Comparison of ENCODE assay signal across 11 cellular contexts in genomic region chr17:51200846-51201245, GRCh38.
"Had no signal": no experiment of that assay in that cellular context is flagged by ENCODE, and none has a peak within 500 bp of the region (broad histone marks: within the 10 kb centered on the region; RNA-seq: fewer than 3 reads in every experiment).

No MANE protein-coding gene starts in this region.

- H3K9me3 Mint-ChIP-seq: naive thymus-derived CD8-positive, alpha-beta T cell had no signal

- ATAC-seq: foreskin keratinocyte; lower lobe of right lung; naive thymus-derived CD8-positive, alpha-beta T cell; sciatic nerve had no signal

- DNase-seq: activated naive CD4-positive, alpha-beta T cell treated with anti-CD3 and anti-CD28 coated beads, Interleukin-2, amount 50 U/mL, for 16 hours; foreskin keratinocyte; glutamatergic neuron; hippocampal formation; islet precursor cell; lower lobe of right lung; naive thymus-derived CD8-positive, alpha-beta T cell; stimulated activated CD4-positive, alpha-beta T cell treated with anti-CD3 and anti-CD28 coated beads, Interleukin-4, amount 100 ng/mL, for 1 hour; tibial artery had no signal

- H3K4me1 ChIP-seq: foreskin keratinocyte, lower lobe of right lung, tibial artery had no signal

- H3K27me3 ChIP-seq: foreskin keratinocyte, tibial artery had no signal

- H3K4me3 ChIP-seq: lower lobe of right lung, smooth muscle cell, tibial artery had no signal

- H3K27me3 Mint-ChIP-seq: naive thymus-derived CD8-positive, alpha-beta T cell had no signal

- H3K4me3 Mint-ChIP-seq: naive thymus-derived CD8-positive, alpha-beta T cell had no signal

- H3K27ac ChIP-seq: foreskin keratinocyte, lower lobe of right lung, tibial artery had no signal

- H3K9me3 ChIP-seq: lower lobe of right lung, tibial artery had no signal
